Comparison of ENCODE assay signal across 8 cellular contexts in genomic region chr6:12637960-12638641, GRCh38.
DNase-seq lines count a peak whose midpoint lies in the region; ATAC-seq and TF ChIP-seq lines count a peak whose summit lies in the region.

No MANE protein-coding gene starts in this region.

- ATAC-seq in HG02623 (IDR thresholded peaks at IDR 0.05; ENCODE audit: unreplicated experiment), result peak; percentile 58
- ATAC-seq in GM21576 (IDR thresholded peaks at IDR 0.05; ENCODE audit: unreplicated experiment), result no peak

- peaks cover 19% of the 10 kb centered on the region for H3K9me3 Mint-ChIP-seq in progenitor cell of endocrine pancreas (ENCODE audit: low read depth)

- TF ChIP-seq CTCF in progenitor cell of endocrine pancreas (IDR thresholded peaks at IDR 0.05; ENCODE audit: unreplicated experiment), result peak; percentile 86

- H3K36me3 Mint-ChIP-seq in progenitor cell of endocrine pancreas (ENCODE audit: insufficient read depth), result peaks cover 3% of the 10 kb centered on the region

- H3K27ac Mint-ChIP-seq in progenitor cell of endocrine pancreas, result no peak overlapping the region

- no peak overlapping the region for H3K4me3 Mint-ChIP-seq in progenitor cell of endocrine pancreas (ENCODE audit: low read depth)

- peak; percentile 44 for DNase-seq in NCI-H748 (lab: John Stamatoyannopoulos, UW; ENCODE audit: unreplicated experiment)
- DNase-seq in NCI-H748 treated with DMSO at 0.1 percent for 48 hours (lab: John Stamatoyannopoulos, UW), result no peak
- peak; percentile 43 for DNase-seq in NCI-H2227 (lab: John Stamatoyannopoulos, UW; ENCODE audit: unreplicated experiment)
- DNase-seq in activated CD8-positive, alpha-beta memory T cell treated with anti-CD3 and anti-CD28 coated beads, Interleukin-2, amount 50 U/mL, for 48 hours, result peak; percentile 63
- DNase-seq in glomerular endothelial cell (ENCODE audit: extremely low read depth, low read depth, low spot score), result peak; percentile 36
- DNase-seq in progenitor cell of endocrine pancreas (ENCODE audit: low spot score, unreplicated experiment), result peak; percentile 35

- H3K27me3 Mint-ChIP-seq in progenitor cell of endocrine pancreas, result peaks cover 3% of the 10 kb centered on the region

- peaks cover 3% of the 10 kb centered on the region for H3K4me1 Mint-ChIP-seq in progenitor cell of endocrine pancreas (ENCODE audit: low read depth)
